Comparison of ENCODE assay signal across 21 cellular contexts in the genomic region with DNA sequence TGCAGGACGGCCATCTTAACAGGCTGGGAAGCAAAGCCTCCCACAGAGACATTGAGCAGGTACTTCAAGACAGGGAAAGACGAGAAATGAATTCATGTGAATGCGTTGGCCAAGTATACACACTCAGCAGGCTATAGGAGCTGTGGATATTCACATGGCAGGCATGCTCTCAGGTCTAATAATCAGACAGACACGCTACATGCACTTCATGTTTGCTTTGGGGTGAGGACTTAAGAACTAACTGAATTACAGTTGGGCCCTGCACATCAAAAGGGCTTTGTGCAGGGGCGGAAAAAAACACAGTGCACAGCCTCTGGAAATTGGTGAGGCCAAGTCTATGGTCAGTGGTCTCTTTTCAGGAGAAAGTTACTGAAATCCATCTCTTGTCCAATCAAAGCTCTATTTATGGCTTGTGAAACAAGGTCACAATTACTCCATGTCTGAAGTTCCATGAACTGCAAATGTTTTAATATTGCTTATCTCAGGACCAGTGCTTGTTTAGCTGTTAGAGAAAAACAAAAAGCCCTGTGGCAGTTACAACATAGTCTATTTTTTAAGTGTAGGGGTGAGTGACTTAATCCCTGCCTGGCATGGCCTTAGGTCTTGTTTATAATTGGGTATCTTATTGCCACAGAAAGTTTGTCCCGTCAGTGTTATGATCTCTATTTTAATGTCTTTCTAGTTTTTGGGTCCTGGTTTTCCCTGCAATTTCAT.
DNase-seq lines count a peak whose midpoint lies in the region; ATAC-seq, FAIRE-seq and TF ChIP-seq lines count a peak whose summit lies in the region.
"Had no signal": no experiment of that assay in that cellular context is flagged by ENCODE, and none has a peak within 500 bp of the region (broad histone marks: within the 10 kb centered on the region; RNA-seq: fewer than 3 reads in every experiment).

No MANE protein-coding gene starts in this region.

- no peaks in the 10 kb centered on the region for H3K36me3 Mint-ChIP-seq in natural killer cell
- no peaks in the 10 kb centered on the region for H3K36me3 Mint-ChIP-seq in natural killer cell treated with Interleukin-12 subunit alpha and Interleukin-12 subunit beta and Interleukin-15 and Interleukin-18, amount 100 ng/mL, for 72 hours
- H3K36me3 Mint-ChIP-seq: CD14-positive monocyte; CD4-positive, alpha-beta memory T cell had no signal

- no peak overlapping the region for H3K4me3 Mint-ChIP-seq in natural killer cell
- H3K4me3 Mint-ChIP-seq in natural killer cell treated with Interleukin-12 subunit alpha and Interleukin-12 subunit beta and Interleukin-15 and Interleukin-18, amount 100 ng/mL, for 72 hours = no peak overlapping the region
- H3K4me3 Mint-ChIP-seq: CD14-positive monocyte; CD4-positive, alpha-beta memory T cell; HFFc6 had no signal

- no peak overlapping the region for H3K9ac ChIP-seq in HepG2 (ENCODE audit: insufficient read depth, low read depth, low read length)
- H3K9ac ChIP-seq: GM23248 had no signal

- 1% methylated on average over 6 of the region's 6 CpGs for WGBS in HepG2 (ENCODE audit: low lambda C conversion rate)

- TF ChIP-seq CTCF in natural killer cell (IDR thresholded peaks at IDR 0.05) (peak; percentile 6), bronchial epithelial cell (IDR thresholded peaks at IDR 0.05; ENCODE audit: insufficient read depth, low read length, severe bottlenecking) (no peak), HepG2 (CRISPR knock-in tag; IDR thresholded peaks at IDR 0.05) (no peak)

- TF ChIP-seq POLR2A in HepG2 (IDR thresholded peaks at IDR 0.05; ENCODE audit: insufficient read depth in 1 of 2, low read depth in 2 of 2, low read length in 2 of 2) = no peak

- no peak overlapping the region for H3K4me2 ChIP-seq in HepG2 (ENCODE audit: low read depth, low read length)
- H3K4me2 ChIP-seq: A549 had no signal

- in situ Hi-C loops in HepG2 (cut with HindIII; ENCODE audit: extremely low pct_ligation_motif_present, low pct_unique_long_range_greater_than_20kb) = no loop called here

- no peak for TF ChIP-seq EP300 in HepG2 (IDR thresholded peaks at IDR 0.05; ENCODE audit: low read depth in 2 of 2, low read length in 2 of 2)
- no peak for TF ChIP-seq EP300 in HepG2 (CRISPR knock-in tag; IDR thresholded peaks at IDR 0.05; ENCODE audit: borderline replicate concordance)

- H3K4me1 ChIP-seq in HepG2 (ENCODE audit: insufficient read depth, low read length) = no peaks in the 10 kb centered on the region
- no peaks in the 10 kb centered on the region for H3K4me1 ChIP-seq in SJCRH30
- H3K4me1 ChIP-seq: A549 had no signal

- no peaks in the 10 kb centered on the region for H3K36me3 ChIP-seq in bronchial epithelial cell (ENCODE audit: control insufficient read depth, insufficient read depth, low read length)
- H3K36me3 ChIP-seq in HepG2 (replicated peaks in 1 of 2; ENCODE audit: control insufficient read depth in 1 of 2, insufficient read depth in 2 of 2, low read length in 2 of 2) = no peaks in the 10 kb centered on the region
- no peaks in the 10 kb centered on the region for H3K36me3 ChIP-seq in SJCRH30

- no peaks in the 10 kb centered on the region for H4K20me1 ChIP-seq in HepG2 (ENCODE audit: insufficient read depth, low read length)

- intact Hi-C loops in natural killer cell (cut with micrococcal nuclease) = loop anchor here (2.0 kb wide), 1 partner anchor 17 kb away; no protein-coding TSS in a partner anchor
- intact Hi-C loops in HepG2 (cut with micrococcal nuclease; ENCODE audit: unreplicated experiment) = no loop called here

- POLR2A ChIA-PET in HepG2 (lab: Yijun Ruan, JAX) = no interaction called here

- TF ChIP-seq RAD21 in HepG2 (CRISPR knock-in tag; IDR thresholded peaks at IDR 0.05) = no peak

- ATAC-seq in natural killer cell = no peak
- no peak for ATAC-seq in natural killer cell treated with Interleukin-12 subunit alpha and Interleukin-12 subunit beta and Interleukin-15 and Interleukin-18, amount 100 ng/mL, for 72 hours
- peak; percentile 31; the same call in 1 of the 3 replicates for ATAC-seq in HepG2
- ATAC-seq: A549, GM12878, HCT116 had no signal

- CTCF ChIA-PET in HepG2 (lab: Yijun Ruan, JAX; ENCODE audit: low intra/inter-chr PET ratio, low total read pairs) = no interaction called here

- H3K9me3 ChIP-seq in HepG2 (ENCODE audit: low read length) (no peaks in the 10 kb centered on the region), SJCRH30 (replicated peaks) (no peaks in the 10 kb centered on the region)

- peaks cover 4 to 5% of the 10 kb centered on the region in 2 donors for H3K4me1 Mint-ChIP-seq in natural killer cell
- H3K4me1 Mint-ChIP-seq in natural killer cell treated with Interleukin-12 subunit alpha and Interleukin-12 subunit beta and Interleukin-15 and Interleukin-18, amount 100 ng/mL, for 72 hours (ENCODE audit: low read depth in 2 of 2) = peaks cover 0 to 3% of the 10 kb centered on the region in 2 donors
- H3K4me1 Mint-ChIP-seq: CD14-positive monocyte; CD4-positive, alpha-beta memory T cell had no signal

- no TSS peak for BruUV-seq in HepG2 (replicated peaks; lab: Mats Ljungman, UMichigan)

- FAIRE-seq in bronchial epithelial cell (lab: Jason Lieb, UNC) (peak; percentile 13), HepG2 (lab: Jason Lieb, UNC) (no peak)
- FAIRE-seq: A549, GM12878 had no signal

- peak overlapping the region in 1 of 2 donors; percentile 34 for H3K27ac Mint-ChIP-seq in natural killer cell
- no peak overlapping the region for H3K27ac Mint-ChIP-seq in natural killer cell treated with Interleukin-12 subunit alpha and Interleukin-12 subunit beta and Interleukin-15 and Interleukin-18, amount 100 ng/mL, for 72 hours
- H3K27ac Mint-ChIP-seq: CD14-positive monocyte; CD4-positive, alpha-beta memory T cell; HFFc6 had no signal

- H3K27me3 ChIP-seq in bronchial epithelial cell (ENCODE audit: control insufficient read depth, insufficient read depth, low read length) (no peaks in the 10 kb centered on the region), HepG2 (ENCODE audit: control insufficient read depth in 1 of 2, insufficient read depth in 2 of 2, low read length in 2 of 2) (peaks cover 0 to 2% of the 10 kb centered on the region in 2 experiments; a peak in 1 of 5 replicates), SJCRH30 (peaks cover 37% of the 10 kb centered on the region)

- H3K9me3 Mint-ChIP-seq in natural killer cell = no peaks in the 10 kb centered on the region
- H3K9me3 Mint-ChIP-seq in natural killer cell treated with Interleukin-12 subunit alpha and Interleukin-12 subunit beta and Interleukin-15 and Interleukin-18, amount 100 ng/mL, for 72 hours = no peaks in the 10 kb centered on the region
- H3K9me3 Mint-ChIP-seq: CD14-positive monocyte; CD4-positive, alpha-beta memory T cell; HFFc6 had no signal

- H3K79me2 ChIP-seq in HepG2 (ENCODE audit: insufficient read depth, low read length) = no peaks in the 10 kb centered on the region

- H3K4me3 ChIP-seq in bronchial epithelial cell (ENCODE audit: low read depth, low read length) (no peak overlapping the region), HepG2 (replicated peaks in 1 of 3; ENCODE audit: insufficient read depth in 1 of 3, low read depth in 2 of 3, low read length in 3 of 3) (no peak overlapping the region), SJCRH30 (no peak overlapping the region)
- H3K4me3 ChIP-seq: A549, GM12878, GM23248 had no signal

- H2AFZ ChIP-seq in HepG2 (ENCODE audit: low read length) = no peak overlapping the region
- H2AFZ ChIP-seq: GM23248 had no signal

- no peaks in the 10 kb centered on the region for H3K27me3 Mint-ChIP-seq in natural killer cell (ENCODE audit: low read depth in 2 of 2)
- no peaks in the 10 kb centered on the region for H3K27me3 Mint-ChIP-seq in natural killer cell treated with Interleukin-12 subunit alpha and Interleukin-12 subunit beta and Interleukin-15 and Interleukin-18, amount 100 ng/mL, for 72 hours

- no peak overlapping the region for H3K27ac ChIP-seq in HepG2 (ENCODE audit: extremely low read length, insufficient read depth, low read length)
- H3K27ac ChIP-seq in SJCRH30 = no peak overlapping the region
- H3K27ac ChIP-seq: 22Rv1, A549, GM23248, HL-60 had no signal

- DNase-seq in natural killer cell (no peak), bronchial epithelial cell (ENCODE audit: low read depth) (no peak), HepG2 (ENCODE audit: low spot score) (peak; percentile 29), SJCRH30 (no peak), NCI-H2196 treated with DMSO at 0.1 percent for 48 hours (lab: John Stamatoyannopoulos, UW; ENCODE audit: unreplicated experiment) (no peak), DMS79 treated with DMSO at 0.1 percent for 48 hours (lab: John Stamatoyannopoulos, UW) (no peak)
- no peak for DNase-seq in natural killer cell treated with Interleukin-12 subunit alpha and Interleukin-12 subunit beta and Interleukin-15 and Interleukin-18, amount 100 ng/mL, for 72 hours (ENCODE audit: low spot score)
- DNase-seq: AML-193; CD4-positive, alpha-beta memory T cell; DMS153; DMS79; GM23248; H7; HFFc6; IMR-90 had no signal

TF ChIP-seq in HepG2, 621 proteins besides CTCF, POLR2A, EP300 and RAD21:
- TF ChIP-seq RFX5 (IDR thresholded peaks at IDR 0.05; ENCODE audit: low read depth, low read length) (no peak), BCL6 (CRISPR knock-in tag; IDR thresholded peaks at IDR 0.05) (0 out of 2 replicates have a peak, but pooled peaks have one; percentile 11)
TF ChIP-seq in HepG2: peak in this region for 1.
